8 cellular contexts compared by ENCODE assay signal in the genomic region with DNA sequence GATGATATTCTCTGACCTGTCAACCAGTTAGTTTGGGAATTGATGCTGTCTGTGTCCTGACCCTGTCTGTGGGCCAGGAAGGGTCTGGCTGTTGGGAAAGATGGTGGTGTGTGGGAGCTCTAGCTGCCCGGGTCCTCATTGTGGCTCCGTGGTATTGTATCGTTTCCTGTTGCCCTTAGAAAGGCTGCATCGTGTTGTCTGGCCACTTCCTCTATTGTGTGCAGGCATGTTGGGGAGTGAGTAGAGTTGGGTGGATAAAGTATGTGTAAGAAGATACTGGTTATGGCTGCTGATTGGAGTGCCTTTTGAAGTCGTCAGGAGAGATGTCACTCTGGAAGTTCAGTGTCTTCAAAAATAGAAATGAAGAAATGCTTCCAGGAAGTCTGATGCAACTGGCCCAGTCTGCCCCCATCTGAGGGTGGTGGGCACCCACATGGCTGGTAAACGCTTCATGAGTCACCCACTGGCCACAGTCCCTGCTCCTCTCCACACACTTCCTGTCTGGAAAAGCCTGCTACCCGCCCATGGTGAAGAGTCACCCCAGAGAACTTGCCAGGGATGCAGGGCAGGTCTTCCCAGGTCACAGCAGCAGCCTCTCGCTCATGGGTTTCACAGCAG. TPM values are rescaled to one million over a fixed set of nuclear protein-coding genes. Genes with fewer than 3 reads are reported as not detected.
DNase-seq lines count a peak whose midpoint lies in the region; ATAC-seq and TF ChIP-seq lines count a peak whose summit lies in the region.

No MANE protein-coding gene starts in this region.

- intact Hi-C loops in body of pancreas (cut with DNase I) (no loop called here), left colon (cut with DNase I, micrococcal nuclease) (no loop called here), vagina (cut with DNase I) (no loop called here)

- no peaks in the 10 kb centered on the region for H3K27me3 ChIP-seq in body of pancreas
- no peaks in the 10 kb centered on the region for H3K27me3 ChIP-seq in vagina

- 58 to 78% methylated on average over 8 of the region's 8 CpGs for WGBS in body of pancreas, 2 donors

- H3K27ac ChIP-seq in body of pancreas (peak overlapping the region in 2 of 4 donors; percentile 23 to 51), vagina (no peak overlapping the region)

- TF ChIP-seq POLR2A in body of pancreas (IDR thresholded peaks at IDR 0.05), result no peak
- no peak for TF ChIP-seq POLR2A in vagina (IDR thresholded peaks at IDR 0.05)

- ATAC-seq in HG03135 (IDR thresholded peaks at IDR 0.05; ENCODE audit: unreplicated experiment) (peak; percentile 56), body of pancreas (peak; percentile 64), left colon (peak; percentile 36)

- TF ChIP-seq CTCF in body of pancreas (IDR thresholded peaks at IDR 0.05), result no peak
- TF ChIP-seq CTCF in vagina (IDR thresholded peaks at IDR 0.05), result no peak

- H3K4me3 ChIP-seq in body of pancreas (no peak overlapping the region), vagina (no peak overlapping the region)

- H3K4me1 ChIP-seq in body of pancreas, result peaks cover 6% of the 10 kb centered on the region
- H3K4me1 ChIP-seq in vagina, result peaks cover 45% of the 10 kb centered on the region

- H3K36me3 ChIP-seq in body of pancreas (replicated peaks in 1 of 2; ENCODE audit: insufficient read depth in 1 of 2, low read depth in 2 of 2) (no peaks in the 10 kb centered on the region), vagina (no peaks in the 10 kb centered on the region)

- H3K9me3 ChIP-seq in body of pancreas, result no peaks in the 10 kb centered on the region
- H3K9me3 ChIP-seq in vagina, result no peaks in the 10 kb centered on the region

- peak; percentile 97 for DNase-seq in ELR (ENCODE audit: low read depth)
- DNase-seq in SKM-1 treated with dmso at 0.1 percent for 144 hours (lab: John Stamatoyannopoulos, UW; ENCODE audit: unreplicated experiment), result peak; percentile 99
- DNase-seq in body of pancreas, result peak; percentile 19 to 80 (median 26)
- peak in 1 of 2 donors; percentile 59 for DNase-seq in left colon
- DNase-seq in stimulated activated CD4-positive, alpha-beta T cell treated with anti-CD3 and anti-CD28 coated beads, Interleukin-4, amount 100 ng/mL, for 48 hours (ENCODE audit: low read depth in 2 of 2), result peak; percentile 22 to 37
- no peak for DNase-seq in vagina (ENCODE audit: extremely low spot score in 2 of 2)
- DNase-seq in NCI-H2081 (lab: John Stamatoyannopoulos, UW), result no peak

RNA-seq across cellular contexts. Expression of gene PPARD, which starts 27.9 kb away (rescaled TPM):
- total RNA-seq in body of pancreas, result 10 to 100 TPM in 1 of 2 donors, 1 to 10 TPM in 1; 6.0 to 11.2 TPM
- total RNA-seq in left colon, result 10 to 100 TPM; 36.0 to 68.0 TPM
- 21.9 TPM for total RNA-seq in vagina

Comparison
In these comparisons a context has a peak if more than half of its experiments do, and no peak if none do; other contexts are left out.
1. DNase-seq: peak in ELR (single experiment), SKM-1 treated with dmso at 0.1 percent for 144 hours (single experiment), body of pancreas (4 of 4) and stimulated activated CD4-positive, alpha-beta T cell treated with anti-CD3 and anti-CD28 coated beads, Interleukin-4, amount 100 ng/mL, for 48 hours (2 of 2); none in vagina (0 of 2) and NCI-H2081 (0 of 2).
2. Peak in every context shown above with its lines, with median percentiles within 50 percentile points of each other: ATAC-seq.